Comparison of ENCODE assay signal across 19 cellular contexts in the genomic region with DNA sequence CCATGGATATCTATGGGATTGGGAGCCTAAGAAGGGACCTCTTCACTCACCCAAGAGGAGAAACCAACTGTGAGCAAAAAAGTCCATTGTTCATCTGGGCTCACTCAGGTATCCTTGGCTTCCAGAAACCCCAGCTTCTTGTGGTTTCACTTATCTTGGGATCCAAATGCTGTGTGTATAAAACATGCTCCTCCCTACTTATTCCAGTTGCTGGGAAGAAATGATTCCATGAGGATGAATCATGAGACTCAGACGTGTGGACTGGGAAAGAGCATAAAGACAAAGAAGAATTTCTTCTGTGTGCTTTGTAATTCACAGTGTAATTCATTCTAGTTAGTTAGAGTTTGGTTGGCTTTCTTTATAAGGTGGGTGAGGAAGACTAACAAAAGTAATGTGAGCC.
"Had no signal": no experiment of that assay in that cellular context is flagged by ENCODE, and none has a peak within 500 bp of the region (broad histone marks: within the 10 kb centered on the region; RNA-seq: fewer than 3 reads in every experiment).

No MANE protein-coding gene starts in this region.

- H3K9me3 ChIP-seq: gastrocnemius medialis, left ventricle myocardium inferior, sigmoid colon, spleen, upper lobe of left lung had no signal

- DNase-seq: activated CD4-positive, alpha-beta memory T cell treated with anti-CD3 and anti-CD28 coated beads for 36 hours; activated CD4-positive, alpha-beta T cell treated with anti-CD3 and anti-CD28 coated beads for 48 hours; activated naive CD4-positive, alpha-beta T cell treated with Interleukin-2 at 50 U/mL for 16 hours; activated naive CD8-positive, alpha-beta T cell treated with anti-CD3 and anti-CD28 coated beads for 36 hours; activated T-cell treated with anti-CD3 and anti-CD28 coated beads, Interleukin-2, amount 50 U/mL, for 48 hours; effector CD8-positive, alpha-beta T cell; gastrocnemius medialis; left ventricle myocardium inferior; naive thymus-derived CD8-positive, alpha-beta T cell; posterior cingulate gyrus; sigmoid colon; spleen; stimulated activated CD4-positive, alpha-beta T cell treated with anti-CD3 and anti-CD28 coated beads, Interleukin-4, amount 100 ng/mL, for 24 hours; stimulated activated naive CD8-positive, alpha-beta T cell treated with anti-CD3 and anti-CD28 coated beads, Interleukin-15, Interleukin-2, amounts not matched to agents 100 U/mL and 50 U/mL, for 24 hours; upper lobe of left lung had no signal

- H3K27ac ChIP-seq: cardiac muscle cell, gastrocnemius medialis, left ventricle myocardium inferior, neural progenitor cell, sigmoid colon, spleen, upper lobe of left lung had no signal

- ATAC-seq: esophagus mucosa; gastrocnemius medialis; naive thymus-derived CD8-positive, alpha-beta T cell; stimulated activated naive CD8-positive, alpha-beta T cell treated with anti-CD3 and anti-CD28 coated beads, Interleukin-15, Interleukin-2, amounts not matched to agents 100 U/mL and 50 U/mL, for 24 hours had no signal

- FAIRE-seq: islet of Langerhans had no signal

- H3K4me3 ChIP-seq: cardiac muscle cell, gastrocnemius medialis, left ventricle myocardium inferior, neural progenitor cell, sigmoid colon, spleen, upper lobe of left lung had no signal

- H3K4me1 ChIP-seq: gastrocnemius medialis, left ventricle myocardium inferior, sigmoid colon, spleen, upper lobe of left lung had no signal
